8 cellular contexts compared by ENCODE assay signal in the genomic region with DNA sequence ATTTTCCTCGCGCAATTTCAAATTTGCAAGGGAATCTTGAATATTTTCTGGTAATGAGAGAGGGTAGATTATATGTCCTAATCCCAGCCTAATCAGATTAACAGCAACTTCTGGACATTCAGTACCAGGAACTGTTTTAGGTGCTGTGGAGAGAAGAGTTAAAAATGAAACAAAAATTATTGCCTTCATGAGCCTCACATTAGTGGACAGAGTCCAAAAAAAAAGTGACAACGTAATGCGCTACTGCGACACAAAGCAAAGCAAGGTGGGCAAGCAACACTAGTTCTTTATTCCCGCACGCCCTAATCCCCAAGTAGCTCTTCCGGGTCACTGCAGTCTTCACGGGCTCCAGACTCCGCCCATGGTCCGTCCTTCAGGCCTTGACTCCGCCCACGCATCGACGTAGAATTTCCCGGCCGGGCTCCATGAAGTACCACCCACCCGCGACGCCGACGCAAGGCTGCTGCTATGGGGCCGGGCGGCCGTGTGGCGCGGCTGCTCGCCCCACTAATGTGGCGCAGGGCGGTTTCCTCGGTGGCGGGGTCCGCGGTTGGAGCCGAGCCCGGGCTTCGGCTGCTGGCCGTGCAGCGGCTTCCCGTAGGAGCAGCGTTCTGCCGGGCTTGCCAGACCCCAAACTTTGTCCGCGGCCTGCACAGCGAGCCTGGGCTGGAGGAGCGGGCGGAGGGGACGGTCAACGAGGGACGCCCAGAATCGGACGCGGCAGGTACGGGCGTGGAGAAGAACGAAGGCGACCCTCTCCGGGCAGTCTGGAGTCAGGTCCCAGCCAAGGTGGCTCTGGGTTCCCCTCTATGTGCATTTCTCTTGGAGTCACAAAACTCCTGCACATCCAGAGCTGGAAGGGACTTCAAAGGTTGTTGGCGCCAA. TPM values are rescaled to one million over a fixed set of nuclear protein-coding genes. Genes with fewer than 3 reads are reported as not detected.
DNase-seq lines count a peak whose midpoint lies in the region; ATAC-seq, FAIRE-seq and TF ChIP-seq lines count a peak whose summit lies in the region.

A gene (plus strand): TSS at position 455 of the 885 bp plus-strand sequence. CDS start 14 bp downstream, at position 469.

- H3K36me3 Mint-ChIP-seq in memory B cell = peaks cover 15% of the 10 kb centered on the region

- H2BK120ac ChIP-seq in H1 (replicated peaks; ENCODE audit: low read depth, low read length) = no peak within 1 kb of the TSS

- no peak within 1 kb of the TSS for H2BK12ac ChIP-seq in H1 (ENCODE audit: low read depth, low read length)

- H3K79me1 ChIP-seq in H1 (ENCODE audit: low read depth, low read length) = peaks cover 13% of the 10 kb centered on the region; the same call in 1 of the 2 replicates

- TF ChIP-seq CTCF in H1 (IDR thresholded peaks at IDR 0.05; ENCODE audit: control extremely low read depth in 1 of 3, insufficient read depth in 1 of 3, low read depth in 1 of 3, low read length in 3 of 3) = no peak

- peak within 1 kb of the TSS; percentile 98 for H2AFZ ChIP-seq in H1 (ENCODE audit: low read length)

- H3K23me2 ChIP-seq in H1 (ENCODE audit: low read depth, low read length) = peaks cover 4% of the 10 kb centered on the region; the same call in 1 of the 2 replicates

- H3K4me1 Mint-ChIP-seq in memory B cell = peaks cover 29% of the 10 kb centered on the region

- H3K36me3 ChIP-seq in H1 (ENCODE audit: control insufficient read depth in 2 of 4, insufficient read depth in 4 of 4, low read length in 3 of 4) = peaks cover 4 to 14% (median 6%) of the 10 kb centered on the region in 4 experiments; a peak in 6 of 8 replicates

- H2BK20ac ChIP-seq in H1 (ENCODE audit: low read length) = no peak within 1 kb of the TSS

- peaks cover 1% of the 10 kb centered on the region for H3K27me3 Mint-ChIP-seq in memory B cell

- FAIRE-seq in HTR-8/SVneo (lab: Jason Lieb, UNC) (peak; percentile 33), H1 (lab: Jason Lieb, UNC) (peak; percentile 78)

- no peak within 1 kb of the TSS for H3K4ac ChIP-seq in H1 (replicated peaks; ENCODE audit: insufficient read length, low read depth, low read length)

- peaks cover 0 to 4% (median 2%) of the 10 kb centered on the region in 4 experiments; a peak in 3 of 7 replicates for H3K4me1 ChIP-seq in H1 (replicated peaks in 1 of 4; ENCODE audit: control insufficient read depth in 3 of 4, insufficient read depth in 4 of 4, low read length in 3 of 4)

- no peak within 1 kb of the TSS for H3K23ac ChIP-seq in H1 (ENCODE audit: insufficient read length)

- H3K14ac ChIP-seq in H1 (ENCODE audit: insufficient read length) = no peak within 1 kb of the TSS

- peaks cover 9 to 30% of the 10 kb centered on the region in 2 experiments for H3K79me2 ChIP-seq in H1 (ENCODE audit: control insufficient read depth in 1 of 2, insufficient read depth in 2 of 2, low read length in 2 of 2)

- H4K5ac ChIP-seq in H1 (ENCODE audit: insufficient read length, low read depth, low read length) = peak within 1 kb of the TSS; percentile 38

- peak; percentile 96 for DNase-seq in COLO829 (ENCODE audit: low spot score)
- DNase-seq in HTR-8/SVneo (ENCODE audit: insufficient read length, low spot score) = peak; percentile 93
- DNase-seq in NOMO-1 treated with dmso at 0.1 percent for 144 hours (lab: John Stamatoyannopoulos, UW; ENCODE audit: unreplicated experiment) = peak; percentile 97
- peak; percentile 90 to 97 (median 92) for DNase-seq in activated CD8-positive, alpha-beta memory T cell treated with anti-CD3 and anti-CD28 coated beads for 48 hours (ENCODE audit: low read depth in 2 of 3, low spot score in 2 of 3)
- DNase-seq in H1 (ENCODE audit: low read depth in 1 of 2, low spot score in 2 of 2) = peak; percentile 75 to 97
- DNase-seq in memory B cell (ENCODE audit: low spot score in 2 of 2) = peak; percentile 94 to 95
- DNase-seq in stimulated activated CD8-positive, alpha-beta memory T cell treated with anti-CD3 and anti-CD28 coated beads, Interleukin-12 subunit alpha, Interleukin-12 subunit beta, amount 100 ng/mL, for 24 hours (ENCODE audit: extremely low read depth) = peak; percentile 98

- POLR2A ChIA-PET in H1 (lab: Charles Lee; ENCODE audit: partially characterized antibody) = interaction anchor here (0.6 to 2.7 kb wide), 12 partner anchors 8 to 241 kb away, joined by 3 to 9 read pairs (median 3); no protein-coding TSS in a partner anchor

- H3K56ac ChIP-seq in H1 (replicated peaks; ENCODE audit: insufficient read length, low read depth, low read length) = peak within 1 kb of the TSS; percentile 80

- H3K27ac ChIP-seq in H1 (ENCODE audit: low read depth, low read length) = peak within 1 kb of the TSS; percentile 61; the same call in 1 of the 2 replicates

- peak within 1 kb of the TSS; percentile 98 for H3K27ac Mint-ChIP-seq in memory B cell

- peak within 1 kb of the TSS; percentile 86 for H3K18ac ChIP-seq in H1 (ENCODE audit: extremely low read depth, low read length)

- H3K4me2 ChIP-seq in H1 (ENCODE audit: insufficient read depth in 1 of 2, low read depth in 2 of 2, low read length in 2 of 2) = peak within 1 kb of the TSS; percentile 88 to 89

- H3K27me3 ChIP-seq in H1 (replicated peaks in 1 of 4; ENCODE audit: control insufficient read depth in 3 of 4, extremely low read depth in 1 of 4, insufficient read depth in 3 of 4, low read length in 3 of 4) = no peaks in the 10 kb centered on the region; a peak in 1 of 7 replicates

- H2BK5ac ChIP-seq in H1 (ENCODE audit: low read depth, low read length) = peak within 1 kb of the TSS; percentile 32; the same call in 1 of the 2 replicates

- H3K4me3 ChIP-seq in H1 (ENCODE audit: extremely low read depth in 1 of 4, insufficient read depth in 2 of 4, low read depth in 3 of 4, low read length in 4 of 4) = peak within 1 kb of the TSS; percentile 85 to 98 (median 94)

- peak; percentile 89 to 96 for TF ChIP-seq POLR2A in H1 (IDR thresholded peaks at IDR 0.05; ENCODE audit: control extremely low read depth in 1 of 2, low read depth in 2 of 2, low read length in 2 of 2)

- H2BK15ac ChIP-seq in H1 (ENCODE audit: low read length) = no peak within 1 kb of the TSS

- peaks cover 0 to 2% of the 10 kb centered on the region in 2 experiments for H4K20me1 ChIP-seq in H1 (replicated peaks in 1 of 2; ENCODE audit: control insufficient read depth in 1 of 2, insufficient read depth in 2 of 2, low read length in 2 of 2)

- no peaks in the 10 kb centered on the region for H3K9me3 ChIP-seq in H1 (ENCODE audit: insufficient read depth in 2 of 2, low read depth in 1 of 2, low read length in 1 of 2)

- H4K91ac ChIP-seq in H1 (replicated peaks; ENCODE audit: insufficient read length, low read length) = no peak within 1 kb of the TSS

- TF ChIP-seq RAD21 in H1 (IDR thresholded peaks at IDR 0.05 in 1 of 2, conservative IDR thresholded peaks at IDR 0.05 in 1 of 2; ENCODE audit: low read depth in 2 of 2, low read length in 2 of 2) = no peak

- TF ChIP-seq EP300 in H1 (IDR thresholded peaks at IDR 0.05; ENCODE audit: borderline replicate concordance in 1 of 2, low read depth in 2 of 2, low read length in 2 of 2) = 0 out of 3 replicates have a peak, but pooled peaks of 1 of the 2 experiments have one; percentile 37

- H3K9me3 Mint-ChIP-seq in memory B cell = peaks cover 4% of the 10 kb centered on the region

- ATAC-seq in GM21367 (IDR thresholded peaks at IDR 0.05; ENCODE audit: unreplicated experiment) = peak; percentile 99
- peak; percentile 98 for ATAC-seq in memory B cell (ENCODE audit: low read depth)

- H2AK5ac ChIP-seq in H1 (ENCODE audit: low read depth, low read length) = 0 out of 2 replicates have a peak within 1 kb of the TSS, but pooled peaks have one; percentile 49

- H3K9ac ChIP-seq in H1 (replicated peaks in 1 of 4; ENCODE audit: extremely low read depth in 1 of 4, low read depth in 3 of 4, low read length in 3 of 4) = peak within 1 kb of the TSS; percentile 84 to 98 (median 89)

- CTCF ChIA-PET in H1 (lab: Charles Lee; ENCODE audit: partially characterized antibody) = interaction anchor here (0.7 to 1.7 kb wide), 5 partner anchors 21 to 933 kb away, joined by 3 to 6 read pairs (median 3); no protein-coding TSS in a partner anchor

- peak within 1 kb of the TSS; percentile 88 for H3K4me3 Mint-ChIP-seq in memory B cell

- peak within 1 kb of the TSS; percentile 97 for H4K8ac ChIP-seq in H1 (ENCODE audit: extremely low read depth, insufficient read depth, low read length)

- 3% methylated on average over 56 of the region's 59 CpGs; no CpG with 5 or more reads in 1 of the 2 experiments for WGBS in H1 (ENCODE audit: extremely low coverage in 1 of 2, insufficient coverage in 1 of 2, insufficient read length in 1 of 2, insufficient replicate concordance in 2 of 2, low coverage in 1 of 2, low lambda C conversion rate in 2 of 2, missing lambda C conversion rate in 1 of 2), 2 experiments

TF ChIP-seq in H1, 55 proteins besides CTCF, POLR2A, EP300 and RAD21 (continues in another document):
- TF ChIP-seq TBP (IDR thresholded peaks at IDR 0.05; ENCODE audit: low read depth, low read length) = peak; percentile 87
- TF ChIP-seq KDM4A (IDR thresholded peaks at IDR 0.05; ENCODE audit: low read depth, low read length, severe bottlenecking) = peak; percentile 85
- TF ChIP-seq HDAC2 (IDR thresholded peaks at IDR 0.05; ENCODE audit: borderline replicate concordance in 1 of 2, low read depth in 2 of 2, low read length in 2 of 2) = peak in 1 of 2 experiments; percentile 60; a peak in 1 of 4 replicates
- TF ChIP-seq SP4 (IDR thresholded peaks at IDR 0.05; ENCODE audit: low read length) = peak; percentile 82
- TF ChIP-seq POLR2AphosphoS5 (IDR thresholded peaks at IDR 0.05; ENCODE audit: low read depth, low read length) = peak; percentile 86
- TF ChIP-seq SUZ12 (IDR thresholded peaks at IDR 0.05; ENCODE audit: low read length) = no peak
- TF ChIP-seq TAF7 (optimal IDR thresholded peaks at IDR 0.05; ENCODE audit: borderline replicate concordance, low read depth, low read length) = peak; percentile 60
- TF ChIP-seq YY1 (IDR thresholded peaks at IDR 0.05; ENCODE audit: low read depth, low read length) = peak; percentile 55
- no peak for TF ChIP-seq SIX5 (IDR thresholded peaks at IDR 0.05; ENCODE audit: low read depth, low read length)
- no peak; the same call in 1 of the 2 replicates for TF ChIP-seq GTF2F1 (IDR thresholded peaks at IDR 0.05; ENCODE audit: borderline replicate concordance, low read depth, low read length)
- peak; percentile 35 for TF ChIP-seq CHD2 (IDR thresholded peaks at IDR 0.05; ENCODE audit: low read length)
- TF ChIP-seq PHF8 (conservative IDR thresholded peaks at IDR 0.05; ENCODE audit: low read depth, low read length) = peak; percentile 99

RNA-seq across cellular contexts. Expression of the gene that starts here (rescaled TPM):
- 84.0 and 86.8 TPM in 2 replicates for total RNA-seq in H1 (2021; fragmentation: NEBNext Ultra II Directional; extraction: Animal tissue kit (Norgen Biotek cat#: 25700))
- polyA plus RNA-seq in H1 (2011; rRNA removed) = 72.5 and 73.5 TPM in 2 replicates
- 70.0 TPM for polyA plus RNA-seq in H1 (2011; cell fraction: cytosol; rRNA removed)
- 43.4 TPM for polyA plus RNA-seq in H1 (2011; cell fraction: nucleus; rRNA removed)
- 67.3 to 74.4 TPM (median 68.6 TPM) in 4 replicates for polyA plus RNA-seq in H1 (2012, experiment 1 of 2)
- polyA plus RNA-seq in H1 (2012, experiment 2 of 2) = 19.9 TPM
- 63.5 TPM for polyA plus RNA-seq in H1 (2013, experiment 1 of 2)
- 67.7 TPM for polyA plus RNA-seq in H1 (2013, experiment 2 of 2)
- polyA minus RNA-seq in H1 (2011; rRNA and poly(A)+ RNA removed) = 19.5 and 25.0 TPM in 2 replicates
- 26.3 TPM for polyA minus RNA-seq in H1 (2011; cell fraction: cytosol; rRNA and poly(A)+ RNA removed)
- polyA minus RNA-seq in H1 (2011; cell fraction: nucleus; rRNA and poly(A)+ RNA removed) = 29.2 TPM

Comparison
In these comparisons a context has a peak if more than half of its experiments do, and no peak if none do; other contexts are left out.
1. Peak in every context shown above with its lines: DNase-seq, ATAC-seq, H3K4me3 ChIP-seq and H3K27ac ChIP-seq.